Comparison of ENCODE assay signal across 21 cellular contexts in genomic region chr2:181368036-181368435, GRCh38.
A peak's percentile ranks its signal among the peaks of the same experiment; 100 is the strongest.
DNase-seq lines count a peak whose midpoint lies in the region; ATAC-seq, FAIRE-seq and TF ChIP-seq lines count a peak whose summit lies in the region.
"Had no signal": no experiment of that assay in that cellular context is flagged by ENCODE, and none has a peak within 500 bp of the region (broad histone marks: within the 10 kb centered on the region; RNA-seq: fewer than 3 reads in every experiment).

No MANE protein-coding gene starts in this region.

- no peaks in the 10 kb centered on the region for H3K9me2 ChIP-seq in PC-3 (replicated peaks; ENCODE audit: low read length)

- FAIRE-seq in GM18507 (lab: Jason Lieb, UNC): peak; percentile 58

- in situ Hi-C loops in brain microvascular endothelial cell (cut with HindIII; ENCODE audit: low pct_ligation_motif_present, low sequenced_read_pairs): no loop called here

- no peak overlapping the region for H2AK5ac ChIP-seq in mesendoderm (ENCODE audit: low read length)

- no peaks in the 10 kb centered on the region for H3F3A ChIP-seq in PC-3 (ENCODE audit: low read length, unreplicated experiment)

- no peak overlapping the region for H2BK120ac ChIP-seq in mesendoderm (ENCODE audit: low read depth, low read length)

- H3K23ac ChIP-seq in mesendoderm (ENCODE audit: low read length): no peak overlapping the region

- no peak overlapping the region for H3K4ac ChIP-seq in mesendoderm (ENCODE audit: low read depth, low read length)

- H3K27me3 ChIP-seq in PC-3 (ENCODE audit: low read length) (no peaks in the 10 kb centered on the region), brain microvascular endothelial cell (replicated peaks) (no peaks in the 10 kb centered on the region), ascending aorta (no peaks in the 10 kb centered on the region), mesendoderm (ENCODE audit: insufficient read depth, low read length, poor library complexity) (no peaks in the 10 kb centered on the region)
- H3K27me3 ChIP-seq: Peyer's patch, SJCRH30 had no signal

- H3K4me1 ChIP-seq in PC-3 (ENCODE audit: insufficient read depth, low read length) (no peaks in the 10 kb centered on the region), ascending aorta (no peaks in the 10 kb centered on the region), mesendoderm (ENCODE audit: control insufficient read depth, low read depth, low read length) (no peaks in the 10 kb centered on the region)
- H3K4me1 ChIP-seq: Peyer's patch had no signal

- no peaks in the 10 kb centered on the region for H3K79me2 ChIP-seq in PC-3 (ENCODE audit: low read length)
- H3K79me2 ChIP-seq in mesendoderm (ENCODE audit: control insufficient read depth, insufficient read depth, low read length): no peaks in the 10 kb centered on the region

- WGBS in mesendoderm (ENCODE audit: extremely low coverage, insufficient coverage, low lambda C conversion rate): no CpG with 5 or more reads among the region's 1 CpG

- POLR2A ChIA-PET in PC-3 (lab: Charles Lee; ENCODE audit: unreplicated experiment): no interaction called here

- no peak overlapping the region for H4K5ac ChIP-seq in mesendoderm (ENCODE audit: low read length)

- H3K4me2 ChIP-seq in PC-3 (ENCODE audit: low read length) (no peak overlapping the region), mesendoderm (ENCODE audit: low read length) (no peak overlapping the region)

- no peak overlapping the region for H2BK5ac ChIP-seq in mesendoderm (ENCODE audit: low read length)

- CTCF ChIA-PET in PC-3 (lab: Charles Lee): no interaction called here

- peak; percentile 99 for ATAC-seq in PC-3
- ATAC-seq in GM18870 (IDR thresholded peaks at IDR 0.05; ENCODE audit: unreplicated experiment): no peak

- H3K9ac ChIP-seq in PC-3 (ENCODE audit: low read length) (no peak overlapping the region), mesendoderm (ENCODE audit: low read length) (no peak overlapping the region)

- no peak overlapping the region for H2BK15ac ChIP-seq in mesendoderm (replicated peaks; ENCODE audit: low read depth)

- no peak for TF ChIP-seq CTCF in PC-3 (conservative IDR thresholded peaks at IDR 0.05; ENCODE audit: low read depth, low read length)
- TF ChIP-seq CTCF in brain microvascular endothelial cell (IDR thresholded peaks at IDR 0.05; ENCODE audit: low read depth, low read length, missing control alignments): no peak
- TF ChIP-seq CTCF in ascending aorta (IDR thresholded peaks at IDR 0.05): no peak

- no peak overlapping the region for H3K56ac ChIP-seq in mesendoderm (ENCODE audit: low read length)

- H3K27ac ChIP-seq in PC-3 (ENCODE audit: low read length): no peak overlapping the region
- H3K27ac ChIP-seq in brain microvascular endothelial cell: no peak overlapping the region
- H3K27ac ChIP-seq in ascending aorta: no peak overlapping the region
- H3K27ac ChIP-seq in mesendoderm (ENCODE audit: low read depth, low read length): no peak overlapping the region
- H3K27ac ChIP-seq: C4-2B, Peyer's patch, SJCRH30 had no signal

- no peak overlapping the region for H2AFZ ChIP-seq in PC-3 (ENCODE audit: low read length)

- H3K4me3 ChIP-seq in PC-3 (ENCODE audit: low read length) (no peak overlapping the region), brain microvascular endothelial cell (ENCODE audit: low read depth, low read length) (no peak overlapping the region), ascending aorta (no peak overlapping the region), mesendoderm (ENCODE audit: low read length) (no peak overlapping the region)
- H3K4me3 ChIP-seq: Peyer's patch, SJCRH30 had no signal

- no peaks in the 10 kb centered on the region for H4K20me1 ChIP-seq in PC-3 (ENCODE audit: low read length)

- H3K9me3 ChIP-seq in PC-3 (ENCODE audit: low read length): no peaks in the 10 kb centered on the region
- H3K9me3 ChIP-seq in ascending aorta: no peaks in the 10 kb centered on the region
- H3K9me3 ChIP-seq: Peyer's patch, SJCRH30 had no signal

- DNase-seq in EL: peak; percentile 8
- no peak for DNase-seq in GM18507 (ENCODE audit: extremely low spot score, insufficient read length, low read depth)
- peak; percentile 74 for DNase-seq in PC-3
- DNase-seq in iris pigment epithelial cell (ENCODE audit: low read depth): peak; percentile 24
- DNase-seq in brain microvascular endothelial cell: no peak
- no peak for DNase-seq in ascending aorta (ENCODE audit: low spot score in 2 of 2)
- no peak for DNase-seq in mesendoderm
- DNase-seq: DMS79, H9, KBM-7, NCI-H1092 treated with DMSO at 0.1 percent for 48 hours, NCI-H1694 treated with DMSO at 0.1 percent for 48 hours, NCI-H2081 treated with DMSO at 0.1 percent for 48 hours, NCI-H2171 treated with DMSO at 0.1 percent for 48 hours, NCI-H446, NCI-H69, Peyer's patch, SJCRH30, T-helper 1 cell had no signal

- no TSS peak for BruUV-seq in PC-3 (replicated peaks; lab: Mats Ljungman, UMichigan)

- H3K79me1 ChIP-seq in mesendoderm (ENCODE audit: low read length): no peaks in the 10 kb centered on the region

- no peak overlapping the region for H4K8ac ChIP-seq in mesendoderm (ENCODE audit: low read depth, low read length)

- intact Hi-C loops in PC-3 (cut with micrococcal nuclease): no loop called here
- intact Hi-C loops in ascending aorta (cut with DNase I): no loop called here

- H3K36me3 ChIP-seq in PC-3 (ENCODE audit: low read depth, low read length) (no peaks in the 10 kb centered on the region), brain microvascular endothelial cell (replicated peaks) (no peaks in the 10 kb centered on the region), ascending aorta (no peaks in the 10 kb centered on the region), mesendoderm (ENCODE audit: control insufficient read depth, insufficient read depth, low read length) (no peaks in the 10 kb centered on the region)
- H3K36me3 ChIP-seq: Peyer's patch, SJCRH30 had no signal

- H3K18ac ChIP-seq in mesendoderm (ENCODE audit: low read length): no peak overlapping the region

Comparison
In these comparisons a context has a peak if more than half of its experiments do, and no peak if none do; other contexts are left out.
1. DNase-seq: peak in EL (single experiment), PC-3 (single experiment) and iris pigment epithelial cell (single experiment); none in GM18507 (single experiment), brain microvascular endothelial cell (single experiment), ascending aorta (0 of 2) and mesendoderm (single experiment).